Comparison of ENCODE assay signal across 16 cellular contexts in genomic region chr1:81406292-81406691, GRCh38.
"Had no signal": no experiment of that assay in that cellular context is flagged by ENCODE, and none has a peak within 500 bp of the region (broad histone marks: within the 10 kb centered on the region; RNA-seq: fewer than 3 reads in every experiment).

No MANE protein-coding gene starts in this region.

- ATAC-seq: activated naive CD8-positive, alpha-beta T cell treated with anti-CD3 and anti-CD28 coated beads, Interleukin-2, amount 50 U/mL, for 24 hours; activated T-cell treated with anti-CD3 and anti-CD28 coated beads, Interleukin-2, amount 50 U/mL, for 72 hours; body of pancreas; left cardiac atrium; mucosa of descending colon; naive thymus-derived CD8-positive, alpha-beta T cell had no signal

- H3K36me3 Mint-ChIP-seq: activated CD4-positive, alpha-beta memory T cell treated with anti-CD3 and anti-CD28 coated beads for 36 hours; naive thymus-derived CD8-positive, alpha-beta T cell had no signal

- DNase-seq: activated CD4-positive, alpha-beta memory T cell treated with anti-CD3 and anti-CD28 coated beads for 36 hours; activated naive CD4-positive, alpha-beta T cell; activated naive CD8-positive, alpha-beta T cell treated with anti-CD3 and anti-CD28 coated beads, Interleukin-2, amount 50 U/mL, for 24 hours; activated T-cell treated with anti-CD3 and anti-CD28 coated beads, Interleukin-2, amount 50 U/mL, for 72 hours; cortex of kidney; effector CD8-positive, alpha-beta T cell; left cardiac atrium; mammary epithelial cell; mucosa of descending colon; naive thymus-derived CD8-positive, alpha-beta T cell; sigmoid colon; stimulated activated CD4-positive, alpha-beta T cell treated with anti-CD3 and anti-CD28 coated beads, Interleukin-2, amount 100 ng/mL, for 24 hours; stimulated activated naive CD4-positive, alpha-beta T cell treated with Interleukin-2 at 50 U/mL for 16 hours had no signal

- H3K27ac ChIP-seq: body of pancreas, prostate gland, sigmoid colon had no signal

- H3K4me1 Mint-ChIP-seq: activated naive CD8-positive, alpha-beta T cell treated with anti-CD3 and anti-CD28 coated beads, Interleukin-2, amount 50 U/mL, for 24 hours; central memory CD8-positive, alpha-beta T cell; naive thymus-derived CD8-positive, alpha-beta T cell had no signal

- H3K36me3 ChIP-seq: prostate gland, sigmoid colon had no signal

- H3K4me1 ChIP-seq: body of pancreas had no signal

- H3K4me3 ChIP-seq: body of pancreas, mucosa of descending colon, prostate gland, sigmoid colon had no signal

- H3K9me3 Mint-ChIP-seq: activated CD4-positive, alpha-beta memory T cell treated with anti-CD3 and anti-CD28 coated beads for 36 hours; activated naive CD8-positive, alpha-beta T cell treated with anti-CD3 and anti-CD28 coated beads, Interleukin-2, amount 50 U/mL, for 24 hours had no signal

- H3K9me3 ChIP-seq: body of pancreas, mucosa of descending colon, prostate gland, sigmoid colon had no signal

- H3K27me3 ChIP-seq: body of pancreas, sigmoid colon had no signal

- H3K27me3 Mint-ChIP-seq: activated CD4-positive, alpha-beta memory T cell treated with anti-CD3 and anti-CD28 coated beads for 36 hours; activated naive CD8-positive, alpha-beta T cell treated with anti-CD3 and anti-CD28 coated beads, Interleukin-2, amount 50 U/mL, for 24 hours; central memory CD8-positive, alpha-beta T cell; naive thymus-derived CD8-positive, alpha-beta T cell had no signal

- H3K4me3 Mint-ChIP-seq: activated CD4-positive, alpha-beta memory T cell treated with anti-CD3 and anti-CD28 coated beads for 36 hours; activated naive CD8-positive, alpha-beta T cell treated with anti-CD3 and anti-CD28 coated beads, Interleukin-2, amount 50 U/mL, for 24 hours; activated T-cell treated with anti-CD3 and anti-CD28 coated beads, Interleukin-2, amount 50 U/mL, for 72 hours; central memory CD8-positive, alpha-beta T cell; naive thymus-derived CD8-positive, alpha-beta T cell had no signal

- H3K27ac Mint-ChIP-seq: activated CD4-positive, alpha-beta memory T cell treated with anti-CD3 and anti-CD28 coated beads for 36 hours; activated naive CD8-positive, alpha-beta T cell treated with anti-CD3 and anti-CD28 coated beads, Interleukin-2, amount 50 U/mL, for 24 hours; activated T-cell treated with anti-CD3 and anti-CD28 coated beads, Interleukin-2, amount 50 U/mL, for 72 hours; naive thymus-derived CD8-positive, alpha-beta T cell had no signal
